8 cellular contexts compared by ENCODE assay signal in the genomic region with DNA sequence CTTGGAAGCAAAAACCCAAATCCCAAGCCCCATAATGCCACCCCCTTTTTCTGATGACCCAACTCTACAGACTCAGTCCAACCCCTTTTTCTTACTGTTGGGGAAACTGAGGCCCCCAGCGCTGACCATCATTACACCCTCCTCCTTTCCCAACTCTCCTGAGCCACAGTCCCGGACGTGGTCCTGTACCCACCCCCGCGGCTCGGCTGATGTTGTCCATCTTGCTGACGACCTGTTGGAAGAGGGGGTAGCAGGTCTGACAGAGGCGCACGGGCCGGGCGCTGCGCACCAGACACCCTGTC. TPM values are rescaled to one million over a fixed set of nuclear protein-coding genes. Genes with fewer than 3 reads are reported as not detected.
DNase-seq lines count a peak whose midpoint lies in the region; ATAC-seq, FAIRE-seq and TF ChIP-seq lines count a peak whose summit lies in the region.

No MANE protein-coding gene starts in this region.

- H3K4me3 ChIP-seq in retinal pigment epithelial cell (ENCODE audit: low read length) = peak overlapping the region; percentile 93

- H3K27ac Mint-ChIP-seq in T-helper 17 cell = peak overlapping the region; percentile 83

- peak overlapping the region; percentile 87 for H3K4me3 Mint-ChIP-seq in T-helper 17 cell

- H3K4me1 Mint-ChIP-seq in T-helper 17 cell = peaks cover 23% of the 10 kb centered on the region

- intact Hi-C loops in Right ventricle myocardium superior (cut with DNase I) = no loop called here

- TF ChIP-seq CTCF in retinal pigment epithelial cell (conservative IDR thresholded peaks at IDR 0.05; ENCODE audit: low read depth, low read length) = no peak

- DNase-seq in T-helper 17 cell (no peak), Right ventricle myocardium superior (peak; percentile 63), retinal pigment epithelial cell (ENCODE audit: low read depth) (no peak), NCI-H2081 treated with DMSO at 0.1 percent for 48 hours (lab: John Stamatoyannopoulos, UW) (no peak), GM12892 (ENCODE audit: insufficient read length) (no peak)

- peak; percentile 36 for ATAC-seq in GM18867 (IDR thresholded peaks at IDR 0.05; ENCODE audit: unreplicated experiment)
- peak; percentile 33 for ATAC-seq in HG02870 (IDR thresholded peaks at IDR 0.05; ENCODE audit: unreplicated experiment)
- no peak for ATAC-seq in T-helper 17 cell
- ATAC-seq in Right ventricle myocardium superior (ENCODE audit: poor library complexity) = peak; percentile 60
- no peak for ATAC-seq in HG02973 (IDR thresholded peaks at IDR 0.05; ENCODE audit: unreplicated experiment)

- no peaks in the 10 kb centered on the region for H3K27me3 Mint-ChIP-seq in T-helper 17 cell

- H3K9me3 ChIP-seq in T-helper 17 cell (ENCODE audit: control insufficient read depth, low read length, poor library complexity, severe bottlenecking) = no peaks in the 10 kb centered on the region

- TF ChIP-seq POLR2A in GM12892 (IDR thresholded peaks at IDR 0.05; ENCODE audit: low read depth, low read length) = no peak

- H3K36me3 Mint-ChIP-seq in T-helper 17 cell (ENCODE audit: low read depth) = no peaks in the 10 kb centered on the region

- FAIRE-seq in GM12892 (lab: Jason Lieb, UNC) = no peak

RNA-seq across cellular contexts. Expression of a gene that starts 0.5 kb away (rescaled TPM):
- total RNA-seq in T-helper 17 cell (10 to 100 TPM; 36.7 to 38.5 TPM), Right ventricle myocardium superior (35.4 TPM)
- polyA plus RNA-seq in GM12892 (2012; ENCODE audit: missing spikeins) = 10.3 TPM

Comparison
In these comparisons a context has a peak if more than half of its experiments do, and no peak if none do; other contexts are left out.
1. ATAC-seq: peak in GM18867 (single experiment), HG02870 (single experiment) and Right ventricle myocardium superior (single experiment); none in T-helper 17 cell (single experiment) and HG02973 (single experiment).